In genomic region chr2:212628586-212628985, GRCh38 we compare ENCODE assay signal across 7 cellular contexts.
"Had no signal": no experiment of that assay in that cellular context is flagged by ENCODE, and none has a peak within 500 bp of the region (broad histone marks: within the 10 kb centered on the region; RNA-seq: fewer than 3 reads in every experiment).

No MANE protein-coding gene starts in this region.

- H3K4me3 ChIP-seq: K562 had no signal

- H3K36me3 Mint-ChIP-seq: IgD-negative memory B cell had no signal

- DNase-seq: IMR-90, KBM-7 had no signal

- H3K27me3 Mint-ChIP-seq: IgD-negative memory B cell had no signal

- H3K4me1 Mint-ChIP-seq: IgD-negative memory B cell had no signal

- H3K27ac ChIP-seq: HL-60 had no signal

- FAIRE-seq: HepG2, HTR-8/SVneo, K562 had no signal

- H3K27ac Mint-ChIP-seq: IgD-negative memory B cell had no signal

- H3K4me3 Mint-ChIP-seq: IgD-negative memory B cell had no signal
